Comparison of ENCODE assay signal across 8 cellular contexts in the genomic region with DNA sequence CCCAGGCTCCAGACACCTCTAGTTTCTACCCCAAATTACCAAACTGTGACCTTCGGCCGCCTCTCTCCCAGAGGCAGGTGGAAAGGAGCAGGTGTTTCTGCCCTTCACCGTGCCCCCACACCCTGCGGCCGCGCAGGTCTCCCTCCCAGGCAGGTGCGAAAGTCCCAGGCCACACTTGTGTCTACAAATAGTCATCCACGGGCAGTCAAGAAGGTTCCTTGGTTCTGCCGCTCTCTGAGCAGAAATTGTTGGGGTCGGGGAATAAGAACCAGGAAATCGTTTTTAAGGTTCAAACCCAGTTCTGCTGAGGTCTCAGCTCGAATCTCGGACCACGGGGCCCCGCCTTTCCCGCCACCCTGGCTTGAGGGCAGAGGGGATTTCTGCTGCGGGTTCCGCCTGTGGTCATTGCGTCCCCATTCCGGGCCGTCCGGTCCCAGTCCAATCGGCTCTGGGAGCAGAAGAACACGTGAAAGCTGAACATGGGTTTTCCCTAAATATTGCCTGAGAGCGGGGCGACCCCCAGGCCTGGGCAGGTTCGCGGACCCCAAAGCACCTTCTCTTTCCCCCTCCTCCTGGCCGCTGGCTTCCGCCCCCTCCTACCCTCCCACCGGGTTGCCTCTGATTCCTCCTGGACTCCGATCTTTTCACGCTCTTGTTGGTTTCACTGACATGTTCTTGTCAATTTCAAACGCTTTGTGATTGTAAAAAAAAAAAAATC. TPM values are rescaled to one million over a fixed set of nuclear protein-coding genes. Genes with fewer than 3 reads are reported as not detected.
DNase-seq lines count a peak whose midpoint lies in the region; ATAC-seq and TF ChIP-seq lines count a peak whose summit lies in the region.

No MANE protein-coding gene starts in this region.

- ATAC-seq in CD8-positive, alpha-beta T cell: no peak
- no peak for ATAC-seq in HG02798 (IDR thresholded peaks at IDR 0.05; ENCODE audit: poor library complexity, unreplicated experiment)

- POLR2A ChIA-PET in CD8-positive, alpha-beta T cell (lab: Charles Lee): interaction anchor here (2.1 kb wide), 1 partner anchor 10 kb away, joined by 6 read pairs; no protein-coding TSS in a partner anchor
- POLR2A ChIA-PET in activated CD4-positive, alpha-beta memory T cell treated with anti-CD3 and anti-CD28 coated beads for 36 hours (lab: Charles Lee): interaction anchor here (1.1 to 2.1 kb wide), 6 partner anchors 10 to 116 kb away, joined by 3 to 34 read pairs (median 6); no protein-coding TSS in a partner anchor

- peak overlapping the region; percentile 61 for H3K18ac ChIP-seq in neuronal stem cell (ENCODE audit: low read length)

- TF ChIP-seq CTCF in CD8-positive, alpha-beta T cell (IDR thresholded peaks at IDR 0.05): no peak
- TF ChIP-seq CTCF in HFF-Myc (IDR thresholded peaks at IDR 0.05; ENCODE audit: low read depth, low read length, missing control alignments) (no peak), fibroblast of pulmonary artery (IDR thresholded peaks at IDR 0.05; ENCODE audit: low read length, missing control alignments) (no peak)

- no peaks in the 10 kb centered on the region for H3K79me1 ChIP-seq in neuronal stem cell (ENCODE audit: low read depth, low read length)

- peak overlapping the region; percentile 60 for H2AK5ac ChIP-seq in neuronal stem cell (ENCODE audit: low read depth, low read length)

- no CpG with 5 or more reads among the region's 34 CpGs for WGBS in neuronal stem cell (ENCODE audit: extremely low coverage in 2 of 2, insufficient read length in 2 of 2, insufficient replicate concordance in 1 of 2), 2 donors

- H3K36me3 Mint-ChIP-seq in CD8-positive, alpha-beta T cell: peaks cover 5% of the 10 kb centered on the region
- peaks cover 27% of the 10 kb centered on the region for H3K36me3 Mint-ChIP-seq in activated CD4-positive, alpha-beta memory T cell treated with anti-CD3 and anti-CD28 coated beads for 36 hours

- peaks cover 64% of the 10 kb centered on the region for H3K27me3 Mint-ChIP-seq in CD8-positive, alpha-beta T cell (ENCODE audit: low read depth)
- peaks cover 40% of the 10 kb centered on the region for H3K27me3 Mint-ChIP-seq in activated CD4-positive, alpha-beta memory T cell treated with anti-CD3 and anti-CD28 coated beads for 36 hours

- intact Hi-C loops in CD8-positive, alpha-beta T cell (cut with DNase I, micrococcal nuclease): loop anchor here (2.0 to 10.0 kb wide), 3 partner anchors 41 to 573 kb away; a partner anchor contains a TSS
- intact Hi-C loops in activated CD4-positive, alpha-beta memory T cell treated with anti-CD3 and anti-CD28 coated beads for 36 hours (cut with micrococcal nuclease): loop anchor here (5.0 to 10.0 kb wide), 2 partner anchors 115 to 573 kb away; a partner anchor contains a TSS

- peak overlapping the region; percentile 72 for H3K27ac Mint-ChIP-seq in CD8-positive, alpha-beta T cell
- peak overlapping the region; percentile 9 for H3K27ac Mint-ChIP-seq in activated CD4-positive, alpha-beta memory T cell treated with anti-CD3 and anti-CD28 coated beads for 36 hours

- no peak overlapping the region for H2BK120ac ChIP-seq in neuronal stem cell (ENCODE audit: low read depth, low read length)

- H3K9me3 Mint-ChIP-seq in CD8-positive, alpha-beta T cell: no peaks in the 10 kb centered on the region
- no peaks in the 10 kb centered on the region for H3K9me3 Mint-ChIP-seq in activated CD4-positive, alpha-beta memory T cell treated with anti-CD3 and anti-CD28 coated beads for 36 hours

- H3K4me1 Mint-ChIP-seq in CD8-positive, alpha-beta T cell (ENCODE audit: low read depth): peaks cover 22% of the 10 kb centered on the region
- H3K4me1 Mint-ChIP-seq in activated CD4-positive, alpha-beta memory T cell treated with anti-CD3 and anti-CD28 coated beads for 36 hours (ENCODE audit: low read depth): peaks cover 44% of the 10 kb centered on the region

- H3K14ac ChIP-seq in neuronal stem cell (ENCODE audit: low read length): no peak overlapping the region

- H3K4me3 Mint-ChIP-seq in CD8-positive, alpha-beta T cell: peak overlapping the region; percentile 94
- H3K4me3 Mint-ChIP-seq in activated CD4-positive, alpha-beta memory T cell treated with anti-CD3 and anti-CD28 coated beads for 36 hours: peak overlapping the region; percentile 91

- H3K23ac ChIP-seq in neuronal stem cell (ENCODE audit: low read depth, low read length, poor library complexity): no peak overlapping the region

- no peaks in the 10 kb centered on the region for H3K36me3 ChIP-seq in CD8-positive, alpha-beta T cell (ENCODE audit: insufficient read depth, low read length)
- H3K36me3 ChIP-seq in neuronal stem cell (replicated peaks in 1 of 2; ENCODE audit: control insufficient read depth in 2 of 2, insufficient read depth in 2 of 2, low read length in 2 of 2): no peaks in the 10 kb centered on the region

- peak overlapping the region; percentile 94 for H3K4me2 ChIP-seq in neuronal stem cell (ENCODE audit: insufficient read depth, low read length, poor library complexity, severe bottlenecking)

- H3K27me3 ChIP-seq in CD8-positive, alpha-beta T cell (ENCODE audit: insufficient read depth, low read length): peaks cover 56% of the 10 kb centered on the region
- H3K27me3 ChIP-seq in neuronal stem cell (ENCODE audit: control insufficient read depth in 3 of 3, insufficient read depth in 3 of 3, low read depth in 1 of 3, low read length in 3 of 3): peaks cover 6 to 57% (median 21%) of the 10 kb centered on the region in 3 experiments

- peak overlapping the region; percentile 75 for H3K4me3 ChIP-seq in CD8-positive, alpha-beta T cell (ENCODE audit: low read depth, low read length)
- H3K4me3 ChIP-seq in HFF-Myc (replicated peaks; ENCODE audit: low read depth, low read length) (peak overlapping the region; percentile 61), fibroblast of pulmonary artery (replicated peaks; ENCODE audit: low read depth, low read length) (peak overlapping the region; percentile 60), neuronal stem cell (ENCODE audit: low read length in 2 of 2) (peak overlapping the region; percentile 48 to 85)

- peaks cover 25% of the 10 kb centered on the region for H3K4me1 ChIP-seq in CD8-positive, alpha-beta T cell (ENCODE audit: insufficient read depth, low read length)
- H3K4me1 ChIP-seq in neuronal stem cell (ENCODE audit: control insufficient read depth in 2 of 2, insufficient read depth in 1 of 2, low read depth in 1 of 2, low read length in 2 of 2): peaks cover 23 to 29% of the 10 kb centered on the region in 2 donors

- no peak overlapping the region for H3K4ac ChIP-seq in neuronal stem cell (ENCODE audit: low read length)

- no peaks in the 10 kb centered on the region for H3K9me3 ChIP-seq in CD8-positive, alpha-beta T cell (ENCODE audit: low read length)
- no peaks in the 10 kb centered on the region for H3K9me3 ChIP-seq in neuronal stem cell (replicated peaks in 1 of 2; ENCODE audit: control insufficient read depth in 2 of 2, insufficient read depth in 1 of 2, low read depth in 1 of 2, low read length in 2 of 2)

- no peak overlapping the region for H4K8ac ChIP-seq in neuronal stem cell (ENCODE audit: low read depth, low read length)

- H2BK15ac ChIP-seq in neuronal stem cell (ENCODE audit: low read length): peak overlapping the region; percentile 19

- peak overlapping the region; percentile 82 for H3K9ac ChIP-seq in neuronal stem cell (ENCODE audit: low read depth, low read length, poor library complexity)

- no peak overlapping the region for H3K27ac ChIP-seq in CD8-positive, alpha-beta T cell (ENCODE audit: low read depth, low read length)
- no peak overlapping the region for H3K27ac ChIP-seq in neuronal stem cell (replicated peaks; ENCODE audit: low read length)

- H4K91ac ChIP-seq in neuronal stem cell (ENCODE audit: low read depth, low read length, poor library complexity): no peak overlapping the region

- H2BK5ac ChIP-seq in neuronal stem cell (ENCODE audit: low read length): no peak overlapping the region

- H2BK12ac ChIP-seq in neuronal stem cell (ENCODE audit: low read length): peak overlapping the region; percentile 67

- DNase-seq in CD8-positive, alpha-beta T cell: peak in 3 of 7 experiments; percentile 18 to 54 (median 34)
- no peak for DNase-seq in HFF-Myc (ENCODE audit: extremely low read depth, low read depth)
- peak; percentile 39 for DNase-seq in activated CD4-positive, alpha-beta memory T cell treated with anti-CD3 and anti-CD28 coated beads for 36 hours
- DNase-seq in fibroblast of pulmonary artery (ENCODE audit: low read depth): no peak
- no peak for DNase-seq in neuronal stem cell (ENCODE audit: low spot score)
- DNase-seq in NCI-H524 treated with DMSO at 0.1 percent for 48 hours (lab: John Stamatoyannopoulos, UW): no peak
- no peak for DNase-seq in KG1 (lab: John Stamatoyannopoulos, UW)

- H2AFZ ChIP-seq in neuronal stem cell (ENCODE audit: low read length): peak overlapping the region; percentile 83

- CTCF ChIA-PET in CD8-positive, alpha-beta T cell (lab: Charles Lee): interaction anchor here (1.5 kb wide), 1 partner anchor 130 kb away, joined by 4 read pairs; no protein-coding TSS in a partner anchor
- CTCF ChIA-PET in activated CD4-positive, alpha-beta memory T cell treated with anti-CD3 and anti-CD28 coated beads for 36 hours (lab: Charles Lee): interaction anchor here (1.3 to 3.5 kb wide), 5 partner anchors 10 to 572 kb away, joined by 6 to 21 read pairs (median 8); a partner anchor contains a TSS

RNA-seq across cellular contexts. Expression of a gene that starts 1.2 kb away (rescaled TPM):
- 10 to 100 TPM in 1 of 2 experiments, 1 to 10 TPM in 1; 8.9 to 10.4 TPM for total RNA-seq in CD8-positive, alpha-beta T cell
- 10 to 100 TPM; 49.7 to 51.5 TPM for total RNA-seq in activated CD4-positive, alpha-beta memory T cell treated with anti-CD3 and anti-CD28 coated beads for 36 hours
- polyA plus RNA-seq in neuronal stem cell (2013, experiment 1 of 2): 12.5 TPM
- 11.3 TPM for polyA plus RNA-seq in neuronal stem cell (2013, experiment 2 of 2)

Comparison
In these comparisons a context has a peak if more than half of its experiments do, and no peak if none do; other contexts are left out.
1. RNA of a gene that starts 1.2 kb away (total RNA-seq): 49.7 to 51.5 TPM in activated CD4-positive, alpha-beta memory T cell treated with anti-CD3 and anti-CD28 coated beads for 36 hours; 8.9 to 10.4 TPM in CD8-positive, alpha-beta T cell; every median in the first group is over 4 times any median in the second.
2. Peak in every context shown above with its lines, with median percentiles within 50 percentile points of each other: H3K4me3 ChIP-seq.